In the genomic region with DNA sequence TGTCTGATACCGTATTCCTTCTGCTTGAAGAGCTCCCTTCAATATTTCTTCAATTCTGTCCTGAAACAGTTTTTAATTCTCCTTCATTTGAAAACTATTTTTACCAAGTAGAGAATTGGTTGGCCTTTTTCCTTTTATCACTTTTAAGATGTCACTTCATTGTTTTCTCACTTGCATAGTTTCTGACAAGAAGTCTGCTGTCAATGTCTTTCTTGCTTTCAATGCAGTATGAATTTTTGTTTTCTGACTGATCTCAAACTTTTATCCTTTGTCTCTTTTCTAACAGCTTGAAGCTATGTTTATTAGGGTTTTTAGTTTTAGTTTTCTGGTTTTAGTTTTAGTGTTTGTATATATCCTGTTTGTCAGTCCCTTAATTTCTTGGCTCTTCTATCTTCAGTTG, we compare ENCODE assay signal across 20 cellular contexts.
DNase-seq lines count a peak whose midpoint lies in the region; ATAC-seq and TF ChIP-seq lines count a peak whose summit lies in the region.
"Had no signal": no experiment of that assay in that cellular context is flagged by ENCODE, and none has a peak within 500 bp of the region (broad histone marks: within the 10 kb centered on the region; RNA-seq: fewer than 3 reads in every experiment).

No MANE protein-coding gene starts in this region.

- no peaks in the 10 kb centered on the region for H3K36me3 ChIP-seq in breast epithelium
- H3K36me3 ChIP-seq: thyroid gland had no signal

- H3K36me3 Mint-ChIP-seq in MCF 10A (ENCODE audit: insufficient read depth, unreplicated experiment), result no peaks in the 10 kb centered on the region

- H3K9me3 Mint-ChIP-seq in MCF 10A (ENCODE audit: unreplicated experiment), result peaks cover 27% of the 10 kb centered on the region

- DNase-seq in MCF 10A (ENCODE audit: unreplicated experiment) (peak; percentile 38), breast epithelium (ENCODE audit: low spot score in 2 of 2) (no peak), NCI-H2196 treated with DMSO at 0.1 percent for 48 hours (lab: John Stamatoyannopoulos, UW; ENCODE audit: unreplicated experiment) (peak; percentile 31), cardiac fibroblast (ENCODE audit: low read depth in 2 of 2) (peak; percentile 31 to 32), posterior cingulate gyrus (no peak), NCI-H2107 (lab: John Stamatoyannopoulos, UW) (no peak), NCI-H748 treated with DMSO at 0.1 percent for 48 hours (lab: John Stamatoyannopoulos, UW) (no peak)
- DNase-seq: activated CD4-positive, alpha-beta T cell treated with anti-CD3 and anti-CD28 coated beads for 48 hours; GOT3; head of caudate nucleus; midbrain; occipital lobe; stimulated activated CD4-positive, alpha-beta T cell treated with anti-CD3 and anti-CD28 coated beads, Interleukin-4, amount 100 ng/mL, for 4 hours; T1000; thyroid gland had no signal

- no peak overlapping the region for H3K27ac Mint-ChIP-seq in MCF 10A (ENCODE audit: low read depth, unreplicated experiment)
- H3K27ac Mint-ChIP-seq: activated naive CD8-positive, alpha-beta T cell; IgD-negative memory B cell had no signal

- H3K27ac ChIP-seq in breast epithelium, result no peak overlapping the region
- H3K27ac ChIP-seq: epithelial cell of prostate, thyroid gland had no signal

- peaks cover 8 to 20% of the 10 kb centered on the region in 2 donors for H3K9me3 ChIP-seq in breast epithelium
- H3K9me3 ChIP-seq: thyroid gland had no signal

- no peak for ATAC-seq in GM18858 (IDR thresholded peaks at IDR 0.05; ENCODE audit: unreplicated experiment)
- ATAC-seq: Right ventricle myocardium inferior had no signal

- H3K4me1 Mint-ChIP-seq in MCF 10A (ENCODE audit: insufficient read depth, unreplicated experiment), result no peaks in the 10 kb centered on the region

- no peaks in the 10 kb centered on the region for H3K27me3 Mint-ChIP-seq in MCF 10A (ENCODE audit: insufficient read depth, unreplicated experiment)
- H3K27me3 Mint-ChIP-seq: activated naive CD8-positive, alpha-beta T cell; IgD-negative memory B cell had no signal

- intact Hi-C loops in MCF 10A (cut with micrococcal nuclease), result no loop called here
- intact Hi-C loops in breast epithelium (cut with DNase I; ENCODE audit: low total_unique reads), result no loop called here
- intact Hi-C loops in posterior cingulate gyrus (cut with DNase I), result no loop called here

- no peak overlapping the region for H3K4me3 ChIP-seq in breast epithelium
- H3K4me3 ChIP-seq in cardiac fibroblast (replicated peaks in 1 of 2; ENCODE audit: low read depth in 2 of 2, low read length in 2 of 2), result no peak overlapping the region
- H3K4me3 ChIP-seq: thyroid gland had no signal

- POLR2A ChIA-PET in MCF 10A (lab: Yijun Ruan, JAX), result interaction anchor here (0.7 to 1.2 kb wide), 3 partner anchors 11 to 72 kb away, joined by 3 read pairs; no protein-coding TSS in a partner anchor

- BruUV-seq in MCF 10A (replicated peaks; lab: Mats Ljungman, UMichigan), result no TSS peak

- H3K27me3 ChIP-seq in breast epithelium, result no peaks in the 10 kb centered on the region
- H3K27me3 ChIP-seq: thyroid gland had no signal

- no peak for TF ChIP-seq POLR2A in breast epithelium (IDR thresholded peaks at IDR 0.05)

- CTCF ChIA-PET in MCF 10A (lab: Yijun Ruan, JAX), result no interaction called here

- no peaks in the 10 kb centered on the region for H3K4me1 ChIP-seq in breast epithelium
- H3K4me1 ChIP-seq: thyroid gland had no signal

- TF ChIP-seq CTCF in MCF 10A (IDR thresholded peaks at IDR 0.05; ENCODE audit: unreplicated experiment) (no peak), breast epithelium (IDR thresholded peaks at IDR 0.05) (no peak), cardiac fibroblast (IDR thresholded peaks at IDR 0.05; ENCODE audit: low read depth, low read length) (no peak)

- no peak overlapping the region for H3K4me3 Mint-ChIP-seq in MCF 10A (ENCODE audit: unreplicated experiment)
- H3K4me3 Mint-ChIP-seq: activated naive CD8-positive, alpha-beta T cell had no signal

Comparison
In these comparisons a context has a peak if more than half of its experiments do, and no peak if none do; other contexts are left out.
1. DNase-seq: peak in MCF 10A (single experiment), NCI-H2196 treated with DMSO at 0.1 percent for 48 hours (single experiment) and cardiac fibroblast (2 of 2); none in breast epithelium (0 of 2), posterior cingulate gyrus (0 of 10), NCI-H2107 (single experiment) and NCI-H748 treated with DMSO at 0.1 percent for 48 hours (single experiment).